23 cellular contexts compared by ENCODE assay signal in genomic region chr1:53431244-53431643, GRCh38. TPM values are rescaled to one million over a fixed set of nuclear protein-coding genes. Genes with fewer than 3 reads are reported as not detected.
A peak's percentile ranks its signal among the peaks of the same experiment; 100 is the strongest.
DNase-seq lines count a peak whose midpoint lies in the region; ATAC-seq, FAIRE-seq and TF ChIP-seq lines count a peak whose summit lies in the region.
"Had no signal": no experiment of that assay in that cellular context is flagged by ENCODE, and none has a peak within 500 bp of the region (broad histone marks: within the 10 kb centered on the region; RNA-seq: fewer than 3 reads in every experiment).

No MANE protein-coding gene starts in this region.

- intact Hi-C loops in K562 (cut with micrococcal nuclease), result no loop called here
- intact Hi-C loops in kidney (cut with DNase I), result no loop called here

- no peak for TF ChIP-seq RAD21 in K562 (CRISPR knock-in tag; conservative IDR thresholded peaks at IDR 0.05 in 1 of 2, IDR thresholded peaks at IDR 0.05 in 1 of 2)

- H3K9me1 ChIP-seq in K562 (ENCODE audit: control insufficient read depth, insufficient read depth, low read length), result no peaks in the 10 kb centered on the region

- peak overlapping the region; percentile 1 to 33 (median 2) for H3K27ac Mint-ChIP-seq in CD4-positive, CD25-positive, alpha-beta regulatory T cell

- no peak for DNase-seq in CD4-positive, CD25-positive, alpha-beta regulatory T cell
- DNase-seq in K562 (ENCODE audit: extremely low read depth in 1 of 4, low spot score in 3 of 4) (no peak), kidney (no peak), nucleus accumbens (lab: John Stamatoyannopoulos, UW) (no peak)
- DNase-seq: ACHN, BE2C, MG63, NCI-H2029, NCI-H446, NCI-H524 treated with DMSO at 0.1 percent for 48 hours, NCI-H774, SIG-M5 had no signal

- peaks cover 5% of the 10 kb centered on the region for H3K4me1 ChIP-seq in CD4-positive, CD25-positive, alpha-beta regulatory T cell (ENCODE audit: control insufficient read depth, insufficient read depth, low read length, poor library complexity, severe bottlenecking)
- H3K4me1 ChIP-seq in HUES6 (ENCODE audit: control insufficient read depth, insufficient read depth, low read length) (peaks cover 49% of the 10 kb centered on the region), K562 (replicated peaks in 1 of 2; ENCODE audit: control insufficient read depth in 2 of 2, insufficient read depth in 2 of 2, low read length in 2 of 2) (no peaks in the 10 kb centered on the region), iPS-18a (ENCODE audit: control insufficient read depth, low read depth, low read length) (peaks cover 30% of the 10 kb centered on the region), kidney (ENCODE audit: control insufficient read depth in 1 of 2, insufficient read depth in 1 of 2, low read depth in 1 of 2, low read length in 2 of 2) (no peaks in the 10 kb centered on the region)
- H3K4me1 ChIP-seq: BE2C had no signal

- TF ChIP-seq POLR2A in K562 (conservative IDR thresholded peaks at IDR 0.05), result no peak

- peaks cover 6 to 16% (median 11%) of the 10 kb centered on the region in 4 donors for H3K4me1 Mint-ChIP-seq in CD4-positive, CD25-positive, alpha-beta regulatory T cell
- H3K4me1 Mint-ChIP-seq: CD14-positive monocyte had no signal

- H2AFZ ChIP-seq in K562 (ENCODE audit: low read depth, low read length), result no peak overlapping the region

- CTCF ChIA-PET in K562 (lab: Yijun Ruan, JAX; ENCODE audit: low intra/inter-chr PET ratio), result no interaction called here

- no peaks in the 10 kb centered on the region for H3K36me3 Mint-ChIP-seq in CD4-positive, CD25-positive, alpha-beta regulatory T cell
- H3K36me3 Mint-ChIP-seq: CD14-positive monocyte had no signal

- H3K4me3 ChIP-seq in CD4-positive, CD25-positive, alpha-beta regulatory T cell (ENCODE audit: low read depth, low read length), result peak overlapping the region; percentile 38
- H3K4me3 ChIP-seq in HUES6 (ENCODE audit: low read depth, low read length), result peak overlapping the region; percentile 10; the same call in 1 of the 2 replicates
- H3K4me3 ChIP-seq in K562, result no peak overlapping the region
- H3K4me3 ChIP-seq in iPS-18a (ENCODE audit: low read length), result peak overlapping the region; percentile 22
- no peak overlapping the region for H3K4me3 ChIP-seq in kidney (ENCODE audit: low read length in 2 of 2)
- H3K4me3 ChIP-seq: MG63, SK-N-MC had no signal

- no peak overlapping the region for H3K27ac ChIP-seq in CD4-positive, CD25-positive, alpha-beta regulatory T cell (ENCODE audit: insufficient read depth, low read length, poor library complexity, severe bottlenecking)
- H3K27ac ChIP-seq in HUES6 (ENCODE audit: low read depth, low read length) (peak overlapping the region; percentile 98), K562 (ENCODE audit: extremely low read depth, low read depth, low read length) (no peak overlapping the region), iPS-18a (ENCODE audit: low read length) (peak overlapping the region; percentile 92), kidney (ENCODE audit: low read depth in 2 of 2, low read length in 2 of 2) (no peak overlapping the region)
- H3K27ac ChIP-seq: 22Rv1, HL-60, SK-N-MC had no signal

- H3K79me2 ChIP-seq in K562 (ENCODE audit: control insufficient read depth, insufficient read depth, low read length), result no peaks in the 10 kb centered on the region

- no peak for ATAC-seq in CD4-positive, CD25-positive, alpha-beta regulatory T cell (ENCODE audit: low read depth in 2 of 2)
- ATAC-seq in K562, result no peak
- ATAC-seq in GM21737 (IDR thresholded peaks at IDR 0.05; ENCODE audit: unreplicated experiment), result no peak

- no peaks in the 10 kb centered on the region for H3K9me3 ChIP-seq in CD4-positive, CD25-positive, alpha-beta regulatory T cell (ENCODE audit: control insufficient read depth in 2 of 2, low read length in 2 of 2)
- H3K9me3 ChIP-seq in HUES6 (ENCODE audit: control insufficient read depth, insufficient read depth, low read depth, low read length), result peaks cover 5% of the 10 kb centered on the region; the same call in 1 of the 2 replicates
- H3K9me3 ChIP-seq in K562 (replicated peaks; ENCODE audit: control insufficient read depth, insufficient read depth, low read depth, low read length), result no peaks in the 10 kb centered on the region
- peaks cover 10% of the 10 kb centered on the region for H3K9me3 ChIP-seq in iPS-18a (ENCODE audit: control insufficient read depth, low read depth, low read length)
- no peaks in the 10 kb centered on the region for H3K9me3 ChIP-seq in kidney (ENCODE audit: control insufficient read depth in 1 of 2, low read length in 2 of 2)
- H3K9me3 ChIP-seq: BE2C had no signal

- peak overlapping the region in 1 of 4 donors; percentile 14 for H3K4me3 Mint-ChIP-seq in CD4-positive, CD25-positive, alpha-beta regulatory T cell
- H3K4me3 Mint-ChIP-seq: CD14-positive monocyte had no signal

- 0% methylated on average over 4 of the region's 4 CpGs for WGBS in K562 (ENCODE audit: insufficient coverage, low coverage, missing lambda C conversion rate)

- peaks cover 17% of the 10 kb centered on the region for H3K27me3 Mint-ChIP-seq in CD4-positive, CD25-positive, alpha-beta regulatory T cell

- in situ Hi-C loops in K562 (cut with MboI), result no loop called here

- FAIRE-seq in K562 (lab: Jason Lieb, UNC), result no peak
- no peak for FAIRE-seq in kidney (lab: Jason Lieb, UNC)
- FAIRE-seq: GM18507, RCC 7860 had no signal

- H3K9ac ChIP-seq in HUES6 (ENCODE audit: low read length) (peak overlapping the region; percentile 93), K562 (ENCODE audit: insufficient read depth in 1 of 2, low read depth in 2 of 2, low read length in 2 of 2) (no peak overlapping the region), iPS-18a (ENCODE audit: low read length) (peak overlapping the region; percentile 56), kidney (ENCODE audit: low read length in 2 of 2) (no peak overlapping the region)

- no peaks in the 10 kb centered on the region for H4K20me1 ChIP-seq in K562 (replicated peaks; ENCODE audit: control insufficient read depth, insufficient read depth, low read length)

- no peaks in the 10 kb centered on the region for H3K36me3 ChIP-seq in CD4-positive, CD25-positive, alpha-beta regulatory T cell (ENCODE audit: control insufficient read depth, insufficient read depth, low read length)
- H3K36me3 ChIP-seq in HUES6 (ENCODE audit: control insufficient read depth, insufficient read depth, low read length) (no peaks in the 10 kb centered on the region), K562 (ENCODE audit: control insufficient read depth, insufficient read depth, low read length) (no peaks in the 10 kb centered on the region), iPS-18a (ENCODE audit: control insufficient read depth, low read depth, low read length) (no peaks in the 10 kb centered on the region), kidney (ENCODE audit: control insufficient read depth in 1 of 2, insufficient read depth in 2 of 2, low read length in 2 of 2) (no peaks in the 10 kb centered on the region)
- H3K36me3 ChIP-seq: BE2C, MG63 had no signal

- no peak overlapping the region for H3K4me2 ChIP-seq in K562 (ENCODE audit: insufficient read depth, low read length)

- no TSS peak for BruUV-seq in K562 (replicated peaks; lab: Mats Ljungman, UMichigan)

- TF ChIP-seq EP300 in K562 (IDR thresholded peaks at IDR 0.05; ENCODE audit: low read length), result no peak

- TF ChIP-seq CTCF in K562 (IDR thresholded peaks at IDR 0.05 in 2 of 3, conservative IDR thresholded peaks at IDR 0.05 in 1 of 3; ENCODE audit: insufficient read depth in 2 of 3, low read depth in 1 of 3, low read length in 3 of 3) (no peak), kidney (IDR thresholded peaks at IDR 0.05; ENCODE audit: borderline replicate concordance, extremely low read depth, insufficient read depth) (no peak)

- H3K27me3 ChIP-seq in CD4-positive, CD25-positive, alpha-beta regulatory T cell (ENCODE audit: control insufficient read depth, insufficient read depth, low read length), result peaks cover 2% of the 10 kb centered on the region
- H3K27me3 ChIP-seq in HUES6 (ENCODE audit: control insufficient read depth, insufficient read depth, low read length), result no peaks in the 10 kb centered on the region
- peaks cover 9 to 18% of the 10 kb centered on the region in 2 experiments; a peak in 4 of 5 replicates for H3K27me3 ChIP-seq in K562 (ENCODE audit: control insufficient read depth in 2 of 2, insufficient read depth in 2 of 2, low read length in 2 of 2)
- H3K27me3 ChIP-seq in iPS-18a (ENCODE audit: control insufficient read depth, insufficient read depth, low read length), result no peaks in the 10 kb centered on the region
- H3K27me3 ChIP-seq: BE2C, MG63 had no signal

- peaks cover 0 to 3% (median 0%) of the 10 kb centered on the region in 7 donors for H3K9me3 Mint-ChIP-seq in CD4-positive, CD25-positive, alpha-beta regulatory T cell

- POLR2A ChIA-PET in K562 (lab: Yijun Ruan, JAX), result no interaction called here

RNA-seq across cellular contexts. Expression of gene DMRTB1, which starts 28.0 kb away (rescaled TPM):
- not detected for total RNA-seq in CD4-positive, CD25-positive, alpha-beta regulatory T cell
- polyA plus RNA-seq in CD4-positive, CD25-positive, alpha-beta regulatory T cell, result not detected
- total RNA-seq in K562 (2011; cell fraction: chromatin; rRNA removed; ENCODE audit: low replicate concordance), result not detected in 2 replicates
- total RNA-seq in K562 (2011; cell fraction: nucleolus; rRNA removed), result not detected in 2 replicates
- total RNA-seq in K562 (2011; cell fraction: nucleoplasm; rRNA removed), result not detected in 2 replicates
- total RNA-seq in K562 (2014; rRNA removed) (0.20 and 0.27 TPM in 2 replicates), K562 (2014; rRNA removed; fragmentation: Illumina TruSeq; extraction: Trizol) (0.13 TPM in 1 of 2 replicates, not detected in the other), K562 (2015; rRNA removed; fragmentation: Illumina TruSeq; extraction: Trizol) (0.11 TPM in 1 of 2 replicates, not detected in the other), K562 (2021) (0.11 and 0.35 TPM in 2 replicates), kidney (not detected)
- polyA plus RNA-seq in K562 (2011; rRNA removed) (not detected in 2 replicates), K562 (2014; fragmentation: Illumina TruSeq; extraction: Trizol) (0.12 and 0.16 TPM in 2 replicates), K562 (2014; fragmentation: Nextera tagmentation; extraction: Ambion mirVana) (under 1 TPM; 0.06 TPM), K562 (2014; rRNA removed) (0.09 and 0.27 TPM in 2 replicates), kidney (ENCODE audit: insufficient read depth, low read depth, low replicate concordance) (not detected)
- polyA plus RNA-seq in K562 (2011; cell fraction: cytosol; rRNA removed), result 0.07 TPM in 1 of 2 replicates, not detected in the other
- not detected in 2 replicates for polyA plus RNA-seq in K562 (2011; cell fraction: nucleus; rRNA removed)
- polyA plus RNA-seq in K562 (2012), result 0.10 and 0.28 TPM in 2 replicates
- polyA minus RNA-seq in K562 (2011; rRNA and poly(A)+ RNA removed), result not detected in 2 replicates
- polyA minus RNA-seq in K562 (2011; cell fraction: cytosol; rRNA and poly(A)+ RNA removed), result not detected in 2 replicates
- not detected in 2 replicates for polyA minus RNA-seq in K562 (2011; cell fraction: nucleus; rRNA and poly(A)+ RNA removed)
- total RNA-seq: G401, LHCN-M2 had no signal
- polyA plus RNA-seq: CD14-positive monocyte had no signal

Comparison
In these comparisons a context has a peak if more than half of its experiments do, and no peak if none do; other contexts are left out.
1. H3K27ac ChIP-seq: peak in HUES6 (single experiment) and iPS-18a (single experiment); none in CD4-positive, CD25-positive, alpha-beta regulatory T cell (single experiment), K562 (single experiment) and kidney (0 of 2).
2. H3K4me3 ChIP-seq: peak in CD4-positive, CD25-positive, alpha-beta regulatory T cell (single experiment), HUES6 (single experiment) and iPS-18a (single experiment); none in K562 (single experiment) and kidney (0 of 2).
3. H3K9ac ChIP-seq: peak in HUES6 (single experiment) and iPS-18a (single experiment); none in K562 (0 of 2) and kidney (0 of 2).